In genomic region chr10:117216028-117216427, GRCh38 we compare ENCODE assay signal across 1 cellular context.
TF ChIP-seq lines count a peak whose summit lies in the region.

No MANE protein-coding gene starts in this region.

TF ChIP-seq in H1, 55 proteins besides CTCF, POLR2A, EP300 and RAD21:
- TF ChIP-seq BRCA1 (IDR thresholded peaks at IDR 0.05; ENCODE audit: low read depth, low read length) (no peak), NANOG (IDR thresholded peaks at IDR 0.05; ENCODE audit: insufficient read depth, low read depth, low read length, poor library complexity, severe bottlenecking) (no peak), GABPA (IDR thresholded peaks at IDR 0.05; ENCODE audit: borderline replicate concordance, insufficient read depth, low read length) (no peak), GTF2F1 (IDR thresholded peaks at IDR 0.05; ENCODE audit: borderline replicate concordance, low read depth, low read length) (no peak), TAF1 (IDR thresholded peaks at IDR 0.05; ENCODE audit: low read depth, low read length) (no peak)
